14 cellular contexts compared by ENCODE assay signal in genomic region chr19:18286973-18287635, GRCh38. TPM values are rescaled to one million over a fixed set of nuclear protein-coding genes. Genes with fewer than 3 reads are reported as not detected.
DNase-seq lines count a peak whose midpoint lies in the region; ATAC-seq and TF ChIP-seq lines count a peak whose summit lies in the region.
"Had no signal": no experiment of that assay in that cellular context is flagged by ENCODE, and none has a peak within 500 bp of the region (broad histone marks: within the 10 kb centered on the region; RNA-seq: fewer than 3 reads in every experiment).

No MANE protein-coding gene starts in this region.

- H3K27me3 ChIP-seq in CD4-positive, alpha-beta T cell (ENCODE audit: control insufficient read depth, insufficient read depth, low read length), result no peaks in the 10 kb centered on the region
- H3K27me3 ChIP-seq in esophagus muscularis mucosa (no peaks in the 10 kb centered on the region), ovary (no peaks in the 10 kb centered on the region)
- H3K27me3 ChIP-seq: left lung had no signal

- peaks cover 26 to 45% (median 40%) of the 10 kb centered on the region in 4 donors for H3K4me1 ChIP-seq in esophagus muscularis mucosa
- H3K4me1 ChIP-seq in ovary (ENCODE audit: insufficient read depth), result peaks cover 19% of the 10 kb centered on the region

- peak overlapping the region; percentile 84 for H3K27ac Mint-ChIP-seq in CD4-positive, alpha-beta T cell
- H3K27ac Mint-ChIP-seq in T-helper 2 cell treated with Interferon-gamma antibody and Interleukin-4, amounts not matched to agents 5 μg/mL and 100 μg/mL, for 36 hours, result peak overlapping the region; percentile 85

- no peak overlapping the region for H3K4me3 Mint-ChIP-seq in CD4-positive, alpha-beta T cell
- no peak overlapping the region for H3K4me3 Mint-ChIP-seq in T-helper 2 cell treated with Interferon-gamma antibody and Interleukin-4, amounts not matched to agents 5 μg/mL and 100 μg/mL, for 36 hours

- H3K9me3 Mint-ChIP-seq in CD4-positive, alpha-beta T cell, result no peaks in the 10 kb centered on the region
- no peaks in the 10 kb centered on the region for H3K9me3 Mint-ChIP-seq in T-helper 2 cell treated with Interferon-gamma antibody and Interleukin-4, amounts not matched to agents 5 μg/mL and 100 μg/mL, for 36 hours

- DNase-seq in CD4-positive, alpha-beta T cell, result no peak
- no peak for DNase-seq in T-helper 2 cell treated with Interferon-gamma antibody and Interleukin-4, amounts not matched to agents 5 μg/mL and 100 μg/mL, for 36 hours (ENCODE audit: low spot score)
- DNase-seq in esophagus muscularis mucosa (ENCODE audit: extremely low spot score) (no peak), ovary (peak in 1 of 5 donors; percentile 31), iPS-NIHi11 (ENCODE audit: low spot score) (no peak), AML-193 (lab: John Stamatoyannopoulos, UW) (no peak), NCI-H2107 (lab: John Stamatoyannopoulos, UW) (no peak), RKO (ENCODE audit: low spot score) (no peak)
- DNase-seq: activated CD4-positive, alpha-beta T cell treated with anti-CD3 and anti-CD28 coated beads for 4 hours; COR-L47; erythroblast; left lung; NCI-H510A had no signal

- POLR2A ChIA-PET in CD4-positive, alpha-beta T cell (lab: Charles Lee), result interaction anchor here (1.6 to 18.2 kb wide), 2 partner anchors 18 to 29 kb away, joined by 6 to 761 read pairs; partner anchors contain the start of gene LSM4

- H3K4me1 Mint-ChIP-seq in CD4-positive, alpha-beta T cell (ENCODE audit: low read depth), result peaks cover 63% of the 10 kb centered on the region
- H3K4me1 Mint-ChIP-seq in T-helper 2 cell treated with Interferon-gamma antibody and Interleukin-4, amounts not matched to agents 5 μg/mL and 100 μg/mL, for 36 hours (ENCODE audit: low read depth), result peaks cover 51% of the 10 kb centered on the region

- TF ChIP-seq POLR2A in esophagus muscularis mucosa (IDR thresholded peaks at IDR 0.05; ENCODE audit: low read depth) (no peak), ovary (IDR thresholded peaks at IDR 0.05) (no peak)

- intact Hi-C loops in CD4-positive, alpha-beta T cell (cut with DNase I, micrococcal nuclease), result no loop called here
- intact Hi-C loops in esophagus muscularis mucosa (cut with DNase I) (no loop called here), ovary (cut with DNase I) (no loop called here)

- H3K27ac ChIP-seq in CD4-positive, alpha-beta T cell (ENCODE audit: low read depth, low read length), result no peak overlapping the region
- H3K27ac ChIP-seq in esophagus muscularis mucosa (replicated peaks in 1 of 4) (peak overlapping the region; percentile 18 to 72 (median 40)), ovary (peak overlapping the region; percentile 71 to 84)
- H3K27ac ChIP-seq: left lung had no signal

- H3K27me3 Mint-ChIP-seq in CD4-positive, alpha-beta T cell, result no peaks in the 10 kb centered on the region
- no peaks in the 10 kb centered on the region for H3K27me3 Mint-ChIP-seq in T-helper 2 cell treated with Interferon-gamma antibody and Interleukin-4, amounts not matched to agents 5 μg/mL and 100 μg/mL, for 36 hours (ENCODE audit: low read depth)

- TF ChIP-seq EP300 in esophagus muscularis mucosa (IDR thresholded peaks at IDR 0.05) (no peak), ovary (IDR thresholded peaks at IDR 0.05) (no peak)

- H3K36me3 Mint-ChIP-seq in CD4-positive, alpha-beta T cell (ENCODE audit: low read depth), result no peaks in the 10 kb centered on the region
- peaks cover 5% of the 10 kb centered on the region for H3K36me3 Mint-ChIP-seq in T-helper 2 cell treated with Interferon-gamma antibody and Interleukin-4, amounts not matched to agents 5 μg/mL and 100 μg/mL, for 36 hours (ENCODE audit: low read depth)

- TF ChIP-seq CTCF in CD4-positive, alpha-beta T cell (IDR thresholded peaks at IDR 0.05), result no peak
- no peak for TF ChIP-seq CTCF in esophagus muscularis mucosa (IDR thresholded peaks at IDR 0.05)
- no peak for TF ChIP-seq CTCF in ovary (IDR thresholded peaks at IDR 0.05)

- H3K36me3 ChIP-seq in esophagus muscularis mucosa, result no peaks in the 10 kb centered on the region
- H3K36me3 ChIP-seq in ovary, result no peaks in the 10 kb centered on the region
- H3K36me3 ChIP-seq: left lung had no signal

- ATAC-seq in CD4-positive, alpha-beta T cell (ENCODE audit: poor library complexity), result no peak
- ATAC-seq: left lung had no signal

- H3K4me3 ChIP-seq in esophagus muscularis mucosa, result no peak overlapping the region
- no peak overlapping the region for H3K4me3 ChIP-seq in ovary
- H3K4me3 ChIP-seq: left lung, skin epidermis had no signal

- no peaks in the 10 kb centered on the region for H3K9me3 ChIP-seq in CD4-positive, alpha-beta T cell (ENCODE audit: control insufficient read depth, low read length)
- H3K9me3 ChIP-seq in esophagus muscularis mucosa, result no peaks in the 10 kb centered on the region
- no peaks in the 10 kb centered on the region for H3K9me3 ChIP-seq in ovary
- H3K9me3 ChIP-seq: left lung had no signal

- CTCF ChIA-PET in CD4-positive, alpha-beta T cell (lab: Charles Lee), result no interaction called here

- 70% methylated on average over 19 of the region's 21 CpGs for WGBS in esophagus muscularis mucosa
- 83 to 89% (median 83%) methylated on average over 21 of the region's 21 CpGs for WGBS in ovary, 3 donors

RNA-seq across cellular contexts. Expression of gene JUND, which starts 5.7 kb away (rescaled TPM):
- total RNA-seq in CD4-positive, alpha-beta T cell, result 1,000 to 10,000 TPM; 1,827 to 1,976 TPM
- total RNA-seq in esophagus muscularis mucosa (100 to 1,000 TPM; 325 to 457 (median 403) TPM), ovary (1,000 to 10,000 TPM in 2 of 7 donors, 100 to 1,000 TPM in 5; 163 to 1,260 (median 581) TPM)
- 100 to 1,000 TPM in 1 of 2 donors, 10 to 100 TPM in 1; 95.2 to 301 TPM for polyA plus RNA-seq in ovary

RNA-seq across cellular contexts. Expression of gene IQCN, which starts 12.9 kb away (rescaled TPM):
- 10 to 100 TPM; 18.1 to 18.7 TPM for total RNA-seq in CD4-positive, alpha-beta T cell
- 1 to 10 TPM in 3 of 4 donors, under 1 TPM in 1; 0.52 to 2.5 (median 1.3) TPM for total RNA-seq in esophagus muscularis mucosa
- 10 to 100 TPM in 5 of 7 donors, 1 to 10 TPM in 2; 6.0 to 18.4 (median 11.7) TPM for total RNA-seq in ovary
- polyA plus RNA-seq in ovary, result 1 to 10 TPM; 2.5 to 9.3 TPM

RNA-seq across cellular contexts. Expression of gene LSM4, which starts 35.8 kb away (rescaled TPM):
- total RNA-seq in CD4-positive, alpha-beta T cell, result 10 to 100 TPM; 40.2 to 47.4 TPM
- 100 to 1,000 TPM in 1 of 4 donors, 10 to 100 TPM in 3; 86.8 to 116 (median 93.9) TPM for total RNA-seq in esophagus muscularis mucosa
- 100 to 1,000 TPM in 1 of 7 donors, 10 to 100 TPM in 6; 45.0 to 121 (median 77.3) TPM for total RNA-seq in ovary
- 10 to 100 TPM; 38.3 to 66.0 TPM for polyA plus RNA-seq in ovary

RNA-seq across cellular contexts. Expression of gene PGPEP1, which starts 53.3 kb away (rescaled TPM):
- total RNA-seq in CD4-positive, alpha-beta T cell, result 10 to 100 TPM; 24.4 to 25.9 TPM
- total RNA-seq in esophagus muscularis mucosa, result 10 to 100 TPM; 15.0 to 50.3 (median 28.0) TPM
- total RNA-seq in ovary, result 10 to 100 TPM in 6 of 7 donors, 1 to 10 TPM in 1; 9.3 to 64.5 (median 50.3) TPM
- 10 to 100 TPM; 13.8 to 16.9 TPM for polyA plus RNA-seq in ovary
